In genomic region chr2:74028290-74028689, GRCh38 we compare ENCODE assay signal across 13 cellular contexts. TPM values are rescaled to one million over a fixed set of nuclear protein-coding genes. Genes with fewer than 3 reads are reported as not detected.
DNase-seq lines count a peak whose midpoint lies in the region; FAIRE-seq and TF ChIP-seq lines count a peak whose summit lies in the region.
"Had no signal": no experiment of that assay in that cellular context is flagged by ENCODE, and none has a peak within 500 bp of the region (broad histone marks: within the 10 kb centered on the region; RNA-seq: fewer than 3 reads in every experiment).

No MANE protein-coding gene starts in this region.

- CTCF ChIA-PET in activated naive CD4-positive, alpha-beta T cell treated with anti-CD3 and anti-CD28 coated beads for 36 hours (lab: Charles Lee), result interaction anchor here (1.1 kb wide), 1 partner anchor 27 kb away, joined by 3 read pairs; no protein-coding TSS in a partner anchor

- TF ChIP-seq CTCF in OCI-LY3 (IDR thresholded peaks at IDR 0.05; ENCODE audit: low read depth, low read length), result no peak
- TF ChIP-seq CTCF in D721Med (IDR thresholded peaks at IDR 0.05; ENCODE audit: insufficient read depth, missing control alignments), result no peak

- intact Hi-C loops in activated naive CD4-positive, alpha-beta T cell treated with anti-CD3 and anti-CD28 coated beads for 36 hours (cut with micrococcal nuclease), result no loop called here

- FAIRE-seq in D721Med (lab: Jason Lieb, UNC), result no peak
- FAIRE-seq: G401.6 had no signal

- H3K4me1 Mint-ChIP-seq in activated naive CD4-positive, alpha-beta T cell treated with anti-CD3 and anti-CD28 coated beads, Interleukin-2, amount 50 U/mL, for 24 hours, result peaks cover 85% of the 10 kb centered on the region
- H3K4me1 Mint-ChIP-seq in activated naive CD4-positive, alpha-beta T cell treated with anti-CD3 and anti-CD28 coated beads for 36 hours (ENCODE audit: low read depth), result peaks cover 86% of the 10 kb centered on the region
- H3K4me1 Mint-ChIP-seq in immature natural killer cell, result peaks cover 82 to 92% of the 10 kb centered on the region in 2 donors

- no peak overlapping the region for H3K4me3 ChIP-seq in OCI-LY3 (ENCODE audit: low read length)
- H3K4me3 ChIP-seq: BLaER1 treated with 17β-estradiol and CSF1 and Interleukin-3, amounts not matched to agents 10 nM and 100 nM had no signal

- H3K79me2 ChIP-seq in OCI-LY3 (ENCODE audit: low read length), result peaks cover 99% of the 10 kb centered on the region

- H3K9ac ChIP-seq in OCI-LY3 (ENCODE audit: low read length), result no peak overlapping the region
- H3K9ac ChIP-seq: BLaER1 treated with 17β-estradiol and CSF1 and Interleukin-3, amounts not matched to agents 10 nM and 100 nM had no signal

- H3K9me3 ChIP-seq in OCI-LY3 (ENCODE audit: insufficient read depth, low read length), result no peaks in the 10 kb centered on the region

- H2AFZ ChIP-seq in OCI-LY3 (ENCODE audit: low read depth, low read length), result no peak overlapping the region

- peaks cover 47% of the 10 kb centered on the region for H4K20me1 ChIP-seq in OCI-LY3 (ENCODE audit: insufficient read depth, low read length)

- no peak overlapping the region for H3K4me3 Mint-ChIP-seq in activated naive CD4-positive, alpha-beta T cell treated with anti-CD3 and anti-CD28 coated beads, Interleukin-2, amount 50 U/mL, for 24 hours
- H3K4me3 Mint-ChIP-seq in activated naive CD4-positive, alpha-beta T cell treated with anti-CD3 and anti-CD28 coated beads for 36 hours, result no peak overlapping the region
- H3K4me3 Mint-ChIP-seq in immature natural killer cell, result peak overlapping the region in 1 of 5 donors; percentile 14
- H3K4me3 Mint-ChIP-seq: B cell; CD8-positive, alpha-beta memory T cell had no signal

- peaks cover 6% of the 10 kb centered on the region for H3K36me3 Mint-ChIP-seq in activated naive CD4-positive, alpha-beta T cell treated with anti-CD3 and anti-CD28 coated beads, Interleukin-2, amount 50 U/mL, for 24 hours
- peaks cover 13% of the 10 kb centered on the region for H3K36me3 Mint-ChIP-seq in activated naive CD4-positive, alpha-beta T cell treated with anti-CD3 and anti-CD28 coated beads for 36 hours (ENCODE audit: low read depth)
- H3K36me3 Mint-ChIP-seq in immature natural killer cell, result peaks cover 0 to 3% (median 0%) of the 10 kb centered on the region in 3 donors

- H3K9me3 Mint-ChIP-seq in activated naive CD4-positive, alpha-beta T cell treated with anti-CD3 and anti-CD28 coated beads, Interleukin-2, amount 50 U/mL, for 24 hours, result no peaks in the 10 kb centered on the region
- no peaks in the 10 kb centered on the region for H3K9me3 Mint-ChIP-seq in activated naive CD4-positive, alpha-beta T cell treated with anti-CD3 and anti-CD28 coated beads for 36 hours
- H3K9me3 Mint-ChIP-seq in immature natural killer cell, result no peaks in the 10 kb centered on the region
- H3K9me3 Mint-ChIP-seq: CD8-positive, alpha-beta memory T cell had no signal

- H3K4me2 ChIP-seq in OCI-LY3 (ENCODE audit: low read length), result peak overlapping the region; percentile 82; the same call in 1 of the 2 replicates

- peaks cover 12% of the 10 kb centered on the region for H3K36me3 ChIP-seq in OCI-LY3 (replicated peaks; ENCODE audit: low read depth, low read length)

- DNase-seq in activated naive CD4-positive, alpha-beta T cell treated with anti-CD3 and anti-CD28 coated beads for 36 hours, result no peak
- no peak for DNase-seq in immature natural killer cell
- no peak for DNase-seq in D721Med (ENCODE audit: insufficient read length, low spot score)
- no peak for DNase-seq in stimulated activated CD4-positive, alpha-beta T cell treated with anti-CD3 and anti-CD28 coated beads, Interleukin-12 subunit alpha, Interleukin-12 subunit beta, amount 100 ng/mL, for 4 hours
- DNase-seq: CD8-positive, alpha-beta memory T cell; COR-L47; GOT3; H7 had no signal

- no peaks in the 10 kb centered on the region for H3K27me3 ChIP-seq in OCI-LY3 (ENCODE audit: low read depth, low read length)
- H3K27me3 ChIP-seq: BLaER1 treated with 17β-estradiol and CSF1 and Interleukin-3, amounts not matched to agents 10 nM and 100 nM had no signal

- H3K4me1 ChIP-seq in OCI-LY3 (ENCODE audit: low read length), result peaks cover 87% of the 10 kb centered on the region

- peak overlapping the region; percentile 59 for H3K27ac Mint-ChIP-seq in activated naive CD4-positive, alpha-beta T cell treated with anti-CD3 and anti-CD28 coated beads, Interleukin-2, amount 50 U/mL, for 24 hours
- H3K27ac Mint-ChIP-seq in activated naive CD4-positive, alpha-beta T cell treated with anti-CD3 and anti-CD28 coated beads for 36 hours, result no peak overlapping the region
- peak overlapping the region in 5 of 6 donors; percentile 23 to 70 (median 62) for H3K27ac Mint-ChIP-seq in immature natural killer cell

- H3K27ac ChIP-seq in OCI-LY3 (ENCODE audit: low read length), result no peak overlapping the region

- no peaks in the 10 kb centered on the region for H3K27me3 Mint-ChIP-seq in activated naive CD4-positive, alpha-beta T cell treated with anti-CD3 and anti-CD28 coated beads, Interleukin-2, amount 50 U/mL, for 24 hours
- H3K27me3 Mint-ChIP-seq in activated naive CD4-positive, alpha-beta T cell treated with anti-CD3 and anti-CD28 coated beads for 36 hours (ENCODE audit: low read depth), result no peaks in the 10 kb centered on the region
- H3K27me3 Mint-ChIP-seq in immature natural killer cell (ENCODE audit: low read depth in 3 of 3), result peaks cover 8 to 22% (median 9%) of the 10 kb centered on the region in 3 donors
- H3K27me3 Mint-ChIP-seq: B cell had no signal

RNA-seq across cellular contexts. Expression of gene TET3, which starts 43.6 kb away (rescaled TPM):
- 10 to 100 TPM; 14.4 to 15.2 TPM for total RNA-seq in activated naive CD4-positive, alpha-beta T cell treated with anti-CD3 and anti-CD28 coated beads for 36 hours
- 1 to 10 TPM in 1 of 3 donors, under 1 TPM in 1, not detected in 1; 0.16 to 1.2 TPM for polyA plus RNA-seq in immature natural killer cell
